ENCODE assay signal across 1 cellular context in the genomic region with DNA sequence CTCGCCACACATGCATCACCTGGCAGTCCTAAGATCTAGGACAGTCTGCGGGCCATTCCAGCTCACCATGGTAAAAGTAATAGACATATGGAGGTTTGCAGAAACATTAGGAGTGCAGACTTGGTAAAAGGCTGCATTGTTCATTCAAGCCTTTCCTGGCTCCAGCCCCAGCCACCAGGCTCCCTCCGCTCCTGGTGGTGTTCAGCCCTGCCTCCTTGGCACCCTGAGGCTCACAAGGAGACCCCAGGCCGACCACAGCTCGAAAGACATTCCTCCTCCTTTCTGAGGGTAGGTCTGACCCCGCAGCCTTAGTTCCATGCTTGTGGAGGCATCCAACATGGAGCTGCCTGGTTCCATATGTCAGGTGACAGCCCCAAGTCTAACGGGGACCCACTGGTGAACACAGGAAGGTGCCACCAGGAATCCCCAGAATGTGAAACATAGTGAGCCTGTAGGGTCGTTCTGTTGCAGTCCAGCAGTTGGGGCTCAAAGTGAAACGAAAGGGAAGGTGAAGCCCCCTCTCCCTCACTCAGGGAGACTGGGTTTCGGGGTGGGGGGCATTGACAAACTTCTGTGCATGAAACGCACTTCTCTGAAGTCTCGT.
TF ChIP-seq lines count a peak whose summit lies in the region.

No MANE protein-coding gene starts in this region.

TF ChIP-seq in IMR-90, 13 proteins besides CTCF, POLR2A, EP300 and RAD21 (continued from another document):
- TF ChIP-seq, protein P1, sequence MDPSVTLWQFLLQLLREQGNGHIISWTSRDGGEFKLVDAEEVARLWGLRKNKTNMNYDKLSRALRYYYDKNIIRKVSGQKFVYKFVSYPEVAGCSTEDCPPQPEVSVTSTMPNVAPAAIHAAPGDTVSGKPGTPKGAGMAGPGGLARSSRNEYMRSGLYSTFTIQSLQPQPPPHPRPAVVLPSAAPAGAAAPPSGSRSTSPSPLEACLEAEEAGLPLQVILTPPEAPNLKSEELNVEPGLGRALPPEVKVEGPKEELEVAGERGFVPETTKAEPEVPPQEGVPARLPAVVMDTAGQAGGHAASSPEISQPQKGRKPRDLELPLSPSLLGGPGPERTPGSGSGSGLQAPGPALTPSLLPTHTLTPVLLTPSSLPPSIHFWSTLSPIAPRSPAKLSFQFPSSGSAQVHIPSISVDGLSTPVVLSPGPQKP (IDR thresholded peaks at IDR 0.05; ENCODE audit: borderline replicate concordance, low read depth, low read length): no peak
- TF ChIP-seq SMC3 (IDR thresholded peaks at IDR 0.05; ENCODE audit: low read depth, low read length): no peak
- no peak for TF ChIP-seq CHD1 (IDR thresholded peaks at IDR 0.05; ENCODE audit: low read depth, low read length)
- TF ChIP-seq, protein P2, sequence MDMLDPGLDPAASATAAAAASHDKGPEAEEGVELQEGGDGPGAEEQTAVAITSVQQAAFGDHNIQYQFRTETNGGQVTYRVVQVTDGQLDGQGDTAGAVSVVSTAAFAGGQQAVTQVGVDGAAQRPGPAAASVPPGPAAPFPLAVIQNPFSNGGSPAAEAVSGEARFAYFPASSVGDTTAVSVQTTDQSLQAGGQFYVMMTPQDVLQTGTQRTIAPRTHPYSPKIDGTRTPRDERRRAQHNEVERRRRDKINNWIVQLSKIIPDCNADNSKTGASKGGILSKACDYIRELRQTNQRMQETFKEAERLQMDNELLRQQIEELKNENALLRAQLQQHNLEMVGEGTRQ (IDR thresholded peaks at IDR 0.05; ENCODE audit: low read depth, low read length): no peak
- TF ChIP-seq NFE2L2 (IDR thresholded peaks at IDR 0.05; ENCODE audit: low read depth, low read length): no peak
- no peak for TF ChIP-seq RCOR1 (IDR thresholded peaks at IDR 0.05; ENCODE audit: insufficient replicate concordance, low read length)
TF ChIP-seq in IMR-90: peak in this region for 0.
